ENCODE assay signal across 8 cellular contexts in genomic region chr1:233904979-233905415, GRCh38.
DNase-seq lines count a peak whose midpoint lies in the region; ATAC-seq, FAIRE-seq and TF ChIP-seq lines count a peak whose summit lies in the region.
"Had no signal": no experiment of that assay in that cellular context is flagged by ENCODE, and none has a peak within 500 bp of the region (broad histone marks: within the 10 kb centered on the region; RNA-seq: fewer than 3 reads in every experiment).

No MANE protein-coding gene starts in this region.

- H3K27me3 ChIP-seq in iPS-20b (ENCODE audit: insufficient read depth, low read length) (peaks cover 57% of the 10 kb centered on the region), tibial artery (peaks cover 0 to 19% of the 10 kb centered on the region in 2 donors)

- no peak overlapping the region for H3K27ac ChIP-seq in iPS-20b (ENCODE audit: low read length)
- H3K27ac ChIP-seq in tibial artery: no peak overlapping the region

- H3K4me3 ChIP-seq in iPS-20b (ENCODE audit: low read length) (peak overlapping the region; percentile 70), tibial artery (no peak overlapping the region)

- intact Hi-C loops in tibial artery (cut with DNase I; ENCODE audit: low total_unique reads): no loop called here

- no peaks in the 10 kb centered on the region; the same call in 1 of the 2 replicates for H3K4me1 ChIP-seq in iPS-20b (ENCODE audit: insufficient read depth, low read length)
- peaks cover 0 to 10% (median 0%) of the 10 kb centered on the region in 4 donors for H3K4me1 ChIP-seq in tibial artery

- no peaks in the 10 kb centered on the region for H3K36me3 ChIP-seq in iPS-20b (ENCODE audit: insufficient read depth, low read depth, low read length)
- no peaks in the 10 kb centered on the region for H3K36me3 ChIP-seq in tibial artery

- H3K9me3 ChIP-seq in iPS-20b (ENCODE audit: insufficient read depth, low read depth, low read length) (no peaks in the 10 kb centered on the region), tibial artery (no peaks in the 10 kb centered on the region)

- H3K9ac ChIP-seq in iPS-20b (ENCODE audit: low read depth, low read length): no peak overlapping the region

- DNase-seq in HTR-8/SVneo (ENCODE audit: insufficient read length, low spot score): peak; percentile 41
- peak; percentile 82 for DNase-seq in astrocyte of the hippocampus (ENCODE audit: low read depth, low spot score)
- DNase-seq in stimulated activated naive CD8-positive, alpha-beta T cell treated with anti-CD3 and anti-CD28 coated beads, Interleukin-15, Interleukin-2, amounts not matched to agents 100 U/mL and 50 U/mL, for 24 hours: peak; percentile 2
- no peak for DNase-seq in NCI-H1105 (lab: John Stamatoyannopoulos, UW)
- DNase-seq in NCI-H2081 treated with DMSO at 0.1 percent for 48 hours (lab: John Stamatoyannopoulos, UW): no peak
- no peak for DNase-seq in tibial artery

- no peak for FAIRE-seq in HTR-8/SVneo (lab: Jason Lieb, UNC)
- FAIRE-seq: GM18507 had no signal

- TF ChIP-seq CTCF in tibial artery (IDR thresholded peaks at IDR 0.05): no peak

- ATAC-seq in stimulated activated naive CD8-positive, alpha-beta T cell treated with anti-CD3 and anti-CD28 coated beads, Interleukin-15, Interleukin-2, amounts not matched to agents 100 U/mL and 50 U/mL, for 24 hours: no peak

Comparison
In these comparisons a context has a peak if more than half of its experiments do, and no peak if none do; other contexts are left out.
1. DNase-seq: peak in HTR-8/SVneo (single experiment), astrocyte of the hippocampus (single experiment) and stimulated activated naive CD8-positive, alpha-beta T cell treated with anti-CD3 and anti-CD28 coated beads, Interleukin-15, Interleukin-2, amounts not matched to agents 100 U/mL and 50 U/mL, for 24 hours (single experiment); none in NCI-H1105 (single experiment), NCI-H2081 treated with DMSO at 0.1 percent for 48 hours (single experiment) and tibial artery (0 of 2).